Comparison of ENCODE assay signal across 14 cellular contexts in the genomic region with DNA sequence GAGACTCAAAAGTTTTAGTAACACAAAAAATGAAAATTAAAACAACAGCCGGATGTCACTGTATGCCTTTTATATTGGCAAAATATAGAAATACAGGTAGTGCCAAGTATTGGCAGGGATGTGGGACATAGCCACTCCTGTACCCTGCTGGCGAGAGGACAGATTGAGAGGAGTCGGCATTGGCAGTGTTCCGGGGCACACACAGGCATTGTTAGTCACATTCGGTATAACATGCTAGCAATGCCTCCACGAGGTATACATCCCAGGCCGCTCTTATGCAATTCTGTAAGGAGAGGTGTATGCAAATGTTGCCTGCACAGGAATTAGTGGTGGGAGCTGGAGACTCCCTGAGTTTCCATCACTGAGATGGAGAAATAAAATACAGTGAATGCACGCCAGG.
"Had no signal": no experiment of that assay in that cellular context is flagged by ENCODE, and none has a peak within 500 bp of the region (broad histone marks: within the 10 kb centered on the region; RNA-seq: fewer than 3 reads in every experiment).

No MANE protein-coding gene starts in this region.

- H3K9me3 ChIP-seq: lower lobe of right lung had no signal

- DNase-seq: activated CD4-positive, alpha-beta T cell treated with anti-CD3 and anti-CD28 coated beads for 1 hour; activated gamma-delta T cell treated with Interleukin-2 at 50 U/mL for 16 hours; endodermal cell; erythroblast; lower lobe of right lung; midbrain; T-helper 1 cell; T1000 had no signal

- H3K36me3 ChIP-seq: lower lobe of right lung had no signal

- H3K4me3 Mint-ChIP-seq: activated T-cell treated with anti-CD3 and anti-CD28 coated beads, Interleukin-2, amount 50 U/mL, for 4 hours; endodermal cell; neural crest cell had no signal

- H3K27ac Mint-ChIP-seq: endodermal cell had no signal

- H3K4me1 ChIP-seq: lower lobe of right lung had no signal

- H3K4me3 ChIP-seq: lower lobe of right lung, SK-N-MC had no signal

- H3K4me1 Mint-ChIP-seq: neural crest cell had no signal

- H3K27ac ChIP-seq: lower lobe of right lung, SK-N-MC had no signal

- H3K9me3 Mint-ChIP-seq: activated T-cell treated with anti-CD3 and anti-CD28 coated beads, Interleukin-2, amount 50 U/mL, for 4 hours; endodermal cell; neural crest cell had no signal

- FAIRE-seq: bronchial epithelial cell, urothelium cell line had no signal

- ATAC-seq: lower lobe of right lung, sciatic nerve had no signal
